ENCODE assay signal across 8 cellular contexts in genomic region chr1:193417945-193418744, GRCh38.
DNase-seq lines count a peak whose midpoint lies in the region; ATAC-seq and TF ChIP-seq lines count a peak whose summit lies in the region.

No MANE protein-coding gene starts in this region.

- no peaks in the 10 kb centered on the region for H3K36me3 Mint-ChIP-seq in WTC11

- peak; percentile 53 for DNase-seq in fibroblast of pulmonary artery (ENCODE audit: low read depth)
- no peak for DNase-seq in skeletal muscle cell (ENCODE audit: low read depth)
- no peak for DNase-seq in WTC11 (ENCODE audit: low spot score)
- no peak for DNase-seq in activated CD4-positive, alpha-beta T cell treated with anti-CD3 and anti-CD28 coated beads for 4 hours
- DNase-seq in activated gamma-delta T cell (lab: John Stamatoyannopoulos, UW): no peak

- no peaks in the 10 kb centered on the region for H3K9me3 Mint-ChIP-seq in WTC11

- H3K4me1 Mint-ChIP-seq in WTC11: peaks cover 6% of the 10 kb centered on the region

- POLR2A ChIA-PET in WTC11 (lab: Charles Lee): no interaction called here

- no peak overlapping the region for H3K4me3 Mint-ChIP-seq in WTC11

- ATAC-seq in GM18502 (IDR thresholded peaks at IDR 0.05; ENCODE audit: poor library complexity, unreplicated experiment) (peak; percentile 73), HG02938 (IDR thresholded peaks at IDR 0.05; ENCODE audit: unreplicated experiment) (peak; percentile 79), SK-N-SH treated with all-trans-retinoic acid at 6 μM for 48 hours (peak; percentile 84), WTC11 (no peak)

- H3K27me3 Mint-ChIP-seq in WTC11 (ENCODE audit: low read depth): no peaks in the 10 kb centered on the region

- no peak overlapping the region for H3K27ac Mint-ChIP-seq in WTC11

- CTCF ChIA-PET in WTC11 (lab: Charles Lee): no interaction called here

- H3K4me3 ChIP-seq in fibroblast of pulmonary artery (replicated peaks; ENCODE audit: low read depth, low read length) (peak overlapping the region; percentile 49), skeletal muscle cell (ENCODE audit: low read depth, low read length) (peak overlapping the region; percentile 25)

- TF ChIP-seq CTCF in fibroblast of pulmonary artery (IDR thresholded peaks at IDR 0.05; ENCODE audit: low read length, missing control alignments): no peak
- TF ChIP-seq CTCF in WTC11 (IDR thresholded peaks at IDR 0.05): no peak

TF ChIP-seq in SK-N-SH treated with all-trans-retinoic acid at 6 μM for 48 hours, 23 proteins besides CTCF, POLR2A, EP300 and RAD21:
- TF ChIP-seq GLIS3 (CRISPR knock-in tag; IDR thresholded peaks at IDR 0.05) (no peak), ARNTL (CRISPR knock-in tag; IDR thresholded peaks at IDR 0.05; ENCODE audit: borderline replicate concordance, low read depth) (no peak), BACH2 (CRISPR knock-in tag; IDR thresholded peaks at IDR 0.05; ENCODE audit: borderline replicate concordance) (no peak), CSDC2 (CRISPR knock-in tag; IDR thresholded peaks at IDR 0.05) (no peak), ESRRG (CRISPR knock-in tag; IDR thresholded peaks at IDR 0.05) (no peak), ZNF70 (CRISPR knock-in tag; IDR thresholded peaks at IDR 0.05) (no peak), ZNF8 (CRISPR knock-in tag; IDR thresholded peaks at IDR 0.05) (no peak), ZC3H10 (CRISPR knock-in tag; IDR thresholded peaks at IDR 0.05) (no peak), ZFP30 (CRISPR knock-in tag; IDR thresholded peaks at IDR 0.05) (no peak), SNAI2 (CRISPR knock-in tag; IDR thresholded peaks at IDR 0.05) (no peak), POU6F1 (CRISPR knock-in tag; IDR thresholded peaks at IDR 0.05; ENCODE audit: borderline replicate concordance, low read depth) (no peak), ZNF565 (CRISPR knock-in tag; conservative IDR thresholded peaks at IDR 0.05; ENCODE audit: low read depth) (no peak), TSHZ2 (CRISPR knock-in tag; IDR thresholded peaks at IDR 0.05) (no peak), TOX (CRISPR knock-in tag; IDR thresholded peaks at IDR 0.05; ENCODE audit: borderline replicate concordance) (no peak), PPARA (CRISPR knock-in tag; IDR thresholded peaks at IDR 0.05; ENCODE audit: borderline replicate concordance) (no peak)
TF ChIP-seq in SK-N-SH treated with all-trans-retinoic acid at 6 μM for 48 hours: peak in this region for 0.

TF ChIP-seq in WTC11, 78 proteins besides CTCF, POLR2A, EP300 and RAD21 (continues in another document):
- no peak for TF ChIP-seq ZSCAN18 (CRISPR knock-in tag; IDR thresholded peaks at IDR 0.05)
- no peak for TF ChIP-seq FOXK1 (CRISPR knock-in tag; IDR thresholded peaks at IDR 0.05)
- no peak for TF ChIP-seq ZBTB43 (CRISPR knock-in tag; IDR thresholded peaks at IDR 0.05)
- no peak for TF ChIP-seq ZNF423 (CRISPR knock-in tag; IDR thresholded peaks at IDR 0.05)
- TF ChIP-seq CREM (CRISPR knock-in tag; IDR thresholded peaks at IDR 0.05): no peak
- TF ChIP-seq TCF7 (CRISPR knock-in tag; IDR thresholded peaks at IDR 0.05; ENCODE audit: low read depth): no peak
- TF ChIP-seq RELA (CRISPR knock-in tag; IDR thresholded peaks at IDR 0.05; ENCODE audit: borderline replicate concordance): no peak
- no peak for TF ChIP-seq KAT7 (CRISPR knock-in tag; IDR thresholded peaks at IDR 0.05; ENCODE audit: borderline replicate concordance)
- TF ChIP-seq EMX1 (CRISPR knock-in tag; IDR thresholded peaks at IDR 0.05): no peak
- no peak for TF ChIP-seq MYBL2 (CRISPR knock-in tag; IDR thresholded peaks at IDR 0.05)
- no peak for TF ChIP-seq E2F1 (CRISPR knock-in tag; IDR thresholded peaks at IDR 0.05)
- TF ChIP-seq ZNF416 (CRISPR knock-in tag; IDR thresholded peaks at IDR 0.05): no peak
- TF ChIP-seq FOXP4 (CRISPR knock-in tag; IDR thresholded peaks at IDR 0.05): no peak
- TF ChIP-seq SMAD4 (CRISPR knock-in tag; IDR thresholded peaks at IDR 0.05): no peak
- TF ChIP-seq ZNF425 (CRISPR knock-in tag; conservative IDR thresholded peaks at IDR 0.05): no peak
